In genomic region chr5:133052317-133053175, GRCh38 we compare ENCODE assay signal across 2 cellular contexts.
A peak's percentile ranks its signal among the peaks of the same experiment; 100 is the strongest.
TF ChIP-seq lines count a peak whose summit lies in the region.

No MANE protein-coding gene starts in this region.

TF ChIP-seq in GM23338, 12 proteins besides CTCF, POLR2A, EP300 and RAD21 (continued from another document):
- no peak for TF ChIP-seq EZH2phosphoT487 (IDR thresholded peaks at IDR 0.05; ENCODE audit: unreplicated experiment)
- no peak for TF ChIP-seq NANOG (IDR thresholded peaks at IDR 0.05; ENCODE audit: borderline replicate concordance)
- no peak for TF ChIP-seq EZH2 (IDR thresholded peaks at IDR 0.05; ENCODE audit: low read depth, unreplicated experiment)
- TF ChIP-seq ZNF462 (CRISPR knock-in tag; IDR thresholded peaks at IDR 0.05): no peak

TF ChIP-seq in WTC11, 78 proteins besides CTCF, POLR2A, EP300 and RAD21 (continued from another document):
- no peak for TF ChIP-seq ZNF532 (CRISPR knock-in tag; IDR thresholded peaks at IDR 0.05; ENCODE audit: borderline replicate concordance)
- TF ChIP-seq ZNF396 (CRISPR knock-in tag; IDR thresholded peaks at IDR 0.05; ENCODE audit: borderline replicate concordance): no peak
- peak; percentile 5; the same call in 1 of the 2 replicates for TF ChIP-seq HMGXB4 (CRISPR knock-in tag; IDR thresholded peaks at IDR 0.05)
- 0 out of 2 replicates have a peak, but pooled peaks have one; percentile 15 for TF ChIP-seq TEAD4 (CRISPR knock-in tag; IDR thresholded peaks at IDR 0.05)
- 0 out of 2 replicates have a peak, but pooled peaks have one; percentile 8 for TF ChIP-seq SMAD3 (CRISPR knock-in tag; IDR thresholded peaks at IDR 0.05; ENCODE audit: borderline replicate concordance)
- TF ChIP-seq PRDM15 (CRISPR knock-in tag; IDR thresholded peaks at IDR 0.05): 0 out of 2 replicates have a peak, but pooled peaks have one; percentile 10
- TF ChIP-seq E2F1 (CRISPR knock-in tag; IDR thresholded peaks at IDR 0.05): no peak
- 0 out of 2 replicates have a peak, but pooled peaks have one; percentile 8 for TF ChIP-seq TCF7 (CRISPR knock-in tag; IDR thresholded peaks at IDR 0.05; ENCODE audit: low read depth)
- TF ChIP-seq NR3C1 (CRISPR knock-in tag; conservative IDR thresholded peaks at IDR 0.05; ENCODE audit: low read depth): no peak
- peak; percentile 73; the same call in 1 of the 2 replicates for TF ChIP-seq ZNF512 (CRISPR knock-in tag; IDR thresholded peaks at IDR 0.05; ENCODE audit: borderline replicate concordance)
- TF ChIP-seq KAT7 (CRISPR knock-in tag; IDR thresholded peaks at IDR 0.05; ENCODE audit: borderline replicate concordance): peak; percentile 23; the same call in 1 of the 2 replicates
- TF ChIP-seq USF2 (CRISPR knock-in tag; IDR thresholded peaks at IDR 0.05): peak; percentile 42; the same call in 1 of the 2 replicates
- peak; percentile 61; the same call in 1 of the 2 replicates for TF ChIP-seq FOXP1 (CRISPR knock-in tag; IDR thresholded peaks at IDR 0.05; ENCODE audit: borderline replicate concordance)
- TF ChIP-seq ZBTB43 (CRISPR knock-in tag; IDR thresholded peaks at IDR 0.05): 0 out of 2 replicates have a peak, but pooled peaks have one; percentile 19
- TF ChIP-seq ZNF219 (CRISPR knock-in tag; IDR thresholded peaks at IDR 0.05; ENCODE audit: borderline replicate concordance): no peak
- TF ChIP-seq NFATC4 (CRISPR knock-in tag; IDR thresholded peaks at IDR 0.05): no peak
